Comparison of ENCODE assay signal across 1 cellular context in the genomic region with DNA sequence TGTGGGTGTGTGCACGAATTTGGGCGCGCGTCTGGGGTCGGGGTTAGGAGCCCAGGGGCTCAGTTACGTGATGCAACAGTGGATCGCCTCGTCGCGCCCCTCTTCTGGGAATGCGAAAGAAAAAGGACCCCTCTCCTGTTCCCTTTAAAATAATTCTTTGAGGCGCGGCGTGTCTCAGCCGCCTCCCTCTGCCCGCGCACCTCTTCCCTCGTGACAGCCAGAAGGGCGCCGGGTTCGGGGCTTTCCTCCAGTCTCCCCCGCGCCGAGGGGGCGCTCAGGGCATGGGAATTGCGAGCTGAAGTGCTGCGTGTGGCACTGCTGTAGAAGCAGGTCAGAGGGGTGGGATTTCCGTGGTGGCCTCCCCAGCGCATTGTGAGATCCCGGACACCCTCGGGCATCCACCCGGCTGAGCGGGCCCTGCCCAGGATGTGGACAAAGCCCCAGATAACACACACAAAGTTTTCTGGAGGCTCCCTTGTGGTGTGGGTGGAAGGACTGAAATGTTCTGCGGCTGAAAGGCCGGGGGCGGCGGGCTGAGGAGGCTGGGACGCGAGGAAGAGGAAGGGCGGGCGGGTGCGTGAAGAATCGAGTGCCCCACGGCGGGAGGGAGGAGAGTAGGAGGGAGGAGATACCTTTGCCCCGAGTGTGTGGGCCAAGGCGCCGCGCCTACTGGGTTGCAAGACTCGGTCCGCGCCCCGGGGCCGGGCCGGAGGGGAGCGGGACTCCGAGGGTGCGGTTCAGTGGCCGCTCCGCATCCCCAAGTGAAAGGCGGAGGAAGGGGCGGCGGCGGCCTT.
TF ChIP-seq lines count a peak whose summit lies in the region.

No MANE protein-coding gene starts in this region.

TF ChIP-seq in HEK293, 187 proteins besides CTCF, POLR2A, EP300 and RAD21 (continued from another document):
- TF ChIP-seq ZNF18 (tag by site-specific recombination; IDR thresholded peaks at IDR 0.05) (no peak), ZNF335 (tag by site-specific recombination; conservative IDR thresholded peaks at IDR 0.05) (peak; percentile 51), ZNF423 (tag by site-specific recombination; IDR thresholded peaks at IDR 0.05) (peak; percentile 30; the same call in 1 of the 2 replicates), ZNF311 (tag by site-specific recombination; IDR thresholded peaks at IDR 0.05; ENCODE audit: borderline replicate concordance) (no peak), SP3 (tag by site-specific recombination; IDR thresholded peaks at IDR 0.05) (peak; percentile 66), ZNF175 (tag by site-specific recombination; IDR thresholded peaks at IDR 0.05) (no peak), ZNF416 (tag by site-specific recombination; IDR thresholded peaks at IDR 0.05) (no peak), ZNF23 (tag by site-specific recombination; IDR thresholded peaks at IDR 0.05; ENCODE audit: borderline replicate concordance) (no peak), SP2 (tag by site-specific recombination; IDR thresholded peaks at IDR 0.05) (peak; percentile 74), ZNF514 (tag by site-specific recombination; IDR thresholded peaks at IDR 0.05) (no peak), SCRT1 (tag by site-specific recombination; IDR thresholded peaks at IDR 0.05; ENCODE audit: borderline replicate concordance) (no peak), ZNF747 (tag by site-specific recombination; IDR thresholded peaks at IDR 0.05) (no peak), KLF10 (tag by site-specific recombination; IDR thresholded peaks at IDR 0.05) (no peak), ZNF404 (tag by site-specific recombination; IDR thresholded peaks at IDR 0.05) (no peak)
TF ChIP-seq in HEK293: peak in this region for 16.
